8 cellular contexts compared by ENCODE assay signal in the genomic region with DNA sequence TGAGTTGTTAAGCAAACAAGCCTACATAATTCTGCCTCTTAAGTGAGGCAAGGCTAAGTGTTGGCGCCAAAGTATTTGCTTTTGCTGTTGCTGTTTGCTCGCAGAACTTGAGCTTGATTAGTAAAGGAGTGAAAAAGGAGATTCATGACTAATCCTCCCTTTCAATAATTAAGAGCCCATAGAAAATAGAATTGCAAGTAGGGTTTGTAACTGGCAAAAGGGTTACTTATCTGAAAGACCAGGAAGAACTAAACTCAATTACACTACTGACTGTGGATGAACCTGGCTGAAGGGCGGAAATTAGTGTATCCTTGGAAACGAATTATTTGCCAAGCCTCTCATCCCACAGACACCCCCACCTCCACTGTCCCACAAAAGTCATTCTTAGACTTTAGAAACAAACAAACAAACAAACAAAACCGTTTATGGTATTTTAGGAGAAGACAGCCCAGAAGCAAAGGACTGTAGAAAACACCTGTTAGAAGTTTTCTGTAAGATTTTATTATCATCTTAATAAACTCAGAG. TPM values are rescaled to one million over a fixed set of nuclear protein-coding genes. Genes with fewer than 3 reads are reported as not detected.
DNase-seq lines count a peak whose midpoint lies in the region; TF ChIP-seq lines count a peak whose summit lies in the region.

No MANE protein-coding gene starts in this region.

- no peaks in the 10 kb centered on the region for H3K4me1 ChIP-seq in SJCRH30

- H3K27ac ChIP-seq in SJCRH30: no peak overlapping the region

- no peaks in the 10 kb centered on the region for H3K9me3 ChIP-seq in SJCRH30 (replicated peaks)

- H3K27me3 ChIP-seq in GM06990 (replicated peaks; ENCODE audit: control insufficient read depth, insufficient read depth, low read length) (no peaks in the 10 kb centered on the region; the same call in 1 of the 2 replicates), SJCRH30 (no peaks in the 10 kb centered on the region)

- TF ChIP-seq CTCF in GM06990 (IDR thresholded peaks at IDR 0.05; ENCODE audit: insufficient read depth, low read length, poor library complexity, severe bottlenecking) (no peak), fibroblast of mammary gland (conservative IDR thresholded peaks at IDR 0.05; ENCODE audit: control insufficient read depth, insufficient read depth, low read depth, low read length) (no peak)

- no peaks in the 10 kb centered on the region for H3K36me3 ChIP-seq in GM06990 (ENCODE audit: control insufficient read depth, insufficient read depth, low read length)
- H3K36me3 ChIP-seq in SJCRH30: no peaks in the 10 kb centered on the region

- DNase-seq in GM06990 (ENCODE audit: extremely low read depth, insufficient read length) (no peak), SJCRH30 (no peak), fibroblast of mammary gland (ENCODE audit: low read depth) (no peak), renal cortical epithelial cell (ENCODE audit: low read depth) (peak; percentile 91), COR-L47 (lab: John Stamatoyannopoulos, UW) (no peak)
- DNase-seq in stimulated activated CD4-positive, alpha-beta T cell treated with anti-CD3 and anti-CD28 coated beads, Interleukin-4, amount 100 ng/mL, for 24 hours: no peak
- no peak for DNase-seq in activated CD8-positive, alpha-beta memory T cell treated with anti-CD3 and anti-CD28 coated beads, Interleukin-2, amount 50 U/mL, for 4 hours
- DNase-seq in activated CD4-positive, CD25-positive, alpha-beta regulatory T cell (lab: John Stamatoyannopoulos, UW): no peak

- H3K4me3 ChIP-seq in GM06990 (replicated peaks; ENCODE audit: low read depth, low read length): peak overlapping the region; percentile 81
- peak overlapping the region; percentile 58 for H3K4me3 ChIP-seq in SJCRH30
- H3K4me3 ChIP-seq in fibroblast of mammary gland (ENCODE audit: control insufficient read depth, low read depth, low read length): peak overlapping the region; percentile 50

RNA-seq across cellular contexts. Expression of a gene that starts 0.4 kb away (rescaled TPM):
- 0.14 and 0.23 TPM in 2 replicates for total RNA-seq in SJCRH30 (2014; rRNA removed; shearing (Covaris generic))
- total RNA-seq in renal cortical epithelial cell: 6.7 and 9.9 TPM in 2 replicates
